Comparison of ENCODE assay signal across 11 cellular contexts in genomic region chr12:46455648-46456352, GRCh38.
A peak's percentile ranks its signal among the peaks of the same experiment; 100 is the strongest.
DNase-seq lines count a peak whose midpoint lies in the region; ATAC-seq and TF ChIP-seq lines count a peak whose summit lies in the region.
"Had no signal": no experiment of that assay in that cellular context is flagged by ENCODE, and none has a peak within 500 bp of the region (broad histone marks: within the 10 kb centered on the region; RNA-seq: fewer than 3 reads in every experiment).

No MANE protein-coding gene starts in this region.

- no peaks in the 10 kb centered on the region for H3K9me3 Mint-ChIP-seq in CD4-positive, alpha-beta T cell
- H3K9me3 Mint-ChIP-seq in activated T-helper 17 cell treated with anti-CD3 and anti-CD28 coated beads, Interleukin-2, amount 50 U/mL, for 72 hours = no peaks in the 10 kb centered on the region

- no peak for ATAC-seq in CD4-positive, alpha-beta T cell (ENCODE audit: poor library complexity)
- ATAC-seq in activated T-helper 17 cell treated with anti-CD3 and anti-CD28 coated beads, Interleukin-2, amount 50 U/mL, for 72 hours (replicated peaks) = peak; percentile 30
- no peak for ATAC-seq in HG03442 (IDR thresholded peaks at IDR 0.05; ENCODE audit: unreplicated experiment)

- no peaks in the 10 kb centered on the region for H3K9me3 ChIP-seq in CD4-positive, alpha-beta T cell (ENCODE audit: control insufficient read depth, low read length)
- H3K9me3 ChIP-seq: right lobe of liver had no signal

- no peaks in the 10 kb centered on the region for H3K27me3 Mint-ChIP-seq in CD4-positive, alpha-beta T cell
- H3K27me3 Mint-ChIP-seq in activated T-helper 17 cell treated with anti-CD3 and anti-CD28 coated beads, Interleukin-2, amount 50 U/mL, for 72 hours = no peaks in the 10 kb centered on the region

- TF ChIP-seq CTCF in CD4-positive, alpha-beta T cell (IDR thresholded peaks at IDR 0.05) = no peak
- TF ChIP-seq CTCF in dorsolateral prefrontal cortex (IDR thresholded peaks at IDR 0.05 in 54 of 56, conservative IDR thresholded peaks at IDR 0.05 in 2 of 56; ENCODE audit: low read depth in 1 of 56, partially characterized antibody in 56 of 56) = no peak

- CTCF ChIA-PET in CD4-positive, alpha-beta T cell (lab: Charles Lee) = interaction anchor here (0.6 kb wide), 1 partner anchor 354 kb away, joined by 3 read pairs; no protein-coding TSS in a partner anchor

- no peaks in the 10 kb centered on the region for H3K27me3 ChIP-seq in CD4-positive, alpha-beta T cell (ENCODE audit: control insufficient read depth, insufficient read depth, low read length)
- no peaks in the 10 kb centered on the region for H3K27me3 ChIP-seq in dorsolateral prefrontal cortex
- H3K27me3 ChIP-seq: right lobe of liver had no signal

- peak overlapping the region; percentile 25 for H3K27ac Mint-ChIP-seq in CD4-positive, alpha-beta T cell
- peak overlapping the region; percentile 39 for H3K27ac Mint-ChIP-seq in activated T-helper 17 cell treated with anti-CD3 and anti-CD28 coated beads, Interleukin-2, amount 50 U/mL, for 72 hours

- H3K4me3 Mint-ChIP-seq in CD4-positive, alpha-beta T cell = peak overlapping the region; percentile 1
- peak overlapping the region; percentile 48 for H3K4me3 Mint-ChIP-seq in activated T-helper 17 cell treated with anti-CD3 and anti-CD28 coated beads, Interleukin-2, amount 50 U/mL, for 72 hours

- DNase-seq in CD4-positive, alpha-beta T cell = no peak
- DNase-seq in HT1080 (ENCODE audit: low read depth) (peak; percentile 52), myocyte (ENCODE audit: low read depth) (peak; percentile 77), dorsolateral prefrontal cortex (no peak), dedifferentiated amniotic fluid mesenchymal stem cell (ENCODE audit: extremely low spot score) (no peak), NCI-H2227 treated with DMSO at 0.1 percent for 48 hours (lab: John Stamatoyannopoulos, UW) (no peak)
- DNase-seq: activated CD4-positive, alpha-beta T cell treated with anti-CD3 and anti-CD28 coated beads, Interleukin-2, amount 50 U/mL, for 48 hours; DMS 273 treated with DMSO at 0.1 percent for 48 hours; right lobe of liver had no signal

- H3K4me3 ChIP-seq in dorsolateral prefrontal cortex = no peak overlapping the region
- H3K4me3 ChIP-seq: right lobe of liver had no signal

- H3K36me3 Mint-ChIP-seq in CD4-positive, alpha-beta T cell (ENCODE audit: low read depth) = no peaks in the 10 kb centered on the region
- no peaks in the 10 kb centered on the region for H3K36me3 Mint-ChIP-seq in activated T-helper 17 cell treated with anti-CD3 and anti-CD28 coated beads, Interleukin-2, amount 50 U/mL, for 72 hours (ENCODE audit: low read depth)

- H3K4me1 Mint-ChIP-seq in CD4-positive, alpha-beta T cell (ENCODE audit: low read depth) = peaks cover 67% of the 10 kb centered on the region
- peaks cover 46% of the 10 kb centered on the region for H3K4me1 Mint-ChIP-seq in activated T-helper 17 cell treated with anti-CD3 and anti-CD28 coated beads, Interleukin-2, amount 50 U/mL, for 72 hours

- POLR2A ChIA-PET in CD4-positive, alpha-beta T cell (lab: Charles Lee) = interaction anchor here (0.7 to 1.5 kb wide), 8 partner anchors 11 to 206 kb away, joined by 3 to 5 read pairs (median 3); partner anchors contain the start of gene SLC38A2

- intact Hi-C loops in CD4-positive, alpha-beta T cell (cut with DNase I, micrococcal nuclease) = loop anchor here in 1 of 2 experiments (5.0 kb wide), 2 partner anchors 57 to 83 kb away; partner anchors contain the start of gene SLC38A2
- intact Hi-C loops in dorsolateral prefrontal cortex (cut with DNase I) = no loop called here

- no peak overlapping the region for H3K27ac ChIP-seq in CD4-positive, alpha-beta T cell (ENCODE audit: low read depth, low read length)
- H3K27ac ChIP-seq in dorsolateral prefrontal cortex = no peak overlapping the region
- H3K27ac ChIP-seq: right lobe of liver had no signal

Comparison
In these comparisons a context has a peak if more than half of its experiments do, and no peak if none do; other contexts are left out.
1. DNase-seq: peak in HT1080 (single experiment) and myocyte (single experiment); none in CD4-positive, alpha-beta T cell (0 of 10), dorsolateral prefrontal cortex (0 of 10), dedifferentiated amniotic fluid mesenchymal stem cell (single experiment) and NCI-H2227 treated with DMSO at 0.1 percent for 48 hours (single experiment).